In the genomic region with DNA sequence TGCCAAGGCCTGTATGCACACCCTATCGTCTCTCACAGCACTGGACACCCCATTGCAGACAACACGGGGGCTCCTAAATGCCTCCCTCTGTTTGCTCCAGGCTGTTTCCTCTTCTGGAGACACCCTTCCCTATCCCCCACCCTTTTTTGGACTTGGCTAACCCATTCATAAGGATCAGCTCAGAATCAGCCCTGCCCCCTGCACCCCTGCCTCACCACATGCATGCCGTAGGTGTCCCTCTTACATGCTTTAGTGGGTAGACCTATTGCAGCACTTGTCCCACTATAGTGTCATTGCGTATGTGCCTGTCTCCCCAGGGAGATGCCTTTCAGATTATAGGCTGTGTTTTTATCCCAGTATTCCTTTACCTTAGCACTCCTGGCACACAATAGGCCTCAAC, we compare ENCODE assay signal across 15 cellular contexts. TPM values are rescaled to one million over a fixed set of nuclear protein-coding genes. Genes with fewer than 3 reads are reported as not detected.
"Had no signal": no experiment of that assay in that cellular context is flagged by ENCODE, and none has a peak within 500 bp of the region (broad histone marks: within the 10 kb centered on the region; RNA-seq: fewer than 3 reads in every experiment).

No MANE protein-coding gene starts in this region.

- H3K27ac ChIP-seq: lower lobe of right lung, neutrophil had no signal

- H3K36me3 ChIP-seq: lower lobe of right lung, neutrophil had no signal

- H3K27me3 ChIP-seq: neutrophil had no signal

- H3K4me3 ChIP-seq: lower lobe of right lung had no signal

- FAIRE-seq: TTC549 had no signal

- ATAC-seq: lower lobe of right lung; stimulated activated naive B cell treated with anti-CD40 and anti-IgM and Interleukin-4, amounts not matched to agents 10 μg/mL and 1 μg/mL and 100 μg/mL, for 72 hours had no signal

- DNase-seq: activated B cell treated with CpG ODN at 0.5 μM for 24 hours; activated CD4-positive, alpha-beta T cell treated with anti-CD3 and anti-CD28 coated beads, Interleukin-2, amount 10 ng/mL, durations not matched to agents 7 days and 5 days; activated CD8-positive, alpha-beta memory T cell treated with anti-CD3 and anti-CD28 coated beads for 24 hours; activated naive CD4-positive, alpha-beta T cell treated with Interleukin-2 at 50 U/mL for 16 hours; caudate nucleus; cortex of kidney; effector CD8-positive, alpha-beta T cell; lower lobe of right lung; stimulated activated naive B cell treated with anti-CD40 and anti-IgM and Interleukin-4, amounts not matched to agents 10 μg/mL and 1 μg/mL and 100 μg/mL, for 72 hours; T-helper 2 cell had no signal

- H3K9me3 ChIP-seq: lower lobe of right lung, neutrophil had no signal

RNA-seq across cellular contexts. Expression of a gene that starts 30.9 kb away (rescaled TPM):
- total RNA-seq: activated B cell treated with CpG ODN at 0.5 μM for 24 hours; activated CD4-positive, alpha-beta T cell treated with anti-CD3 and anti-CD28 coated beads, Interleukin-2, amount 10 ng/mL, durations not matched to agents 7 days and 5 days; lower lobe of right lung; mesothelial cell of epicardium; temporal lobe had no signal
- polyA plus RNA-seq: adipose tissue had no signal

RNA-seq across cellular contexts. Expression of a gene that starts 49.2 kb away (rescaled TPM):
- total RNA-seq: activated B cell treated with CpG ODN at 0.5 μM for 24 hours; activated CD4-positive, alpha-beta T cell treated with anti-CD3 and anti-CD28 coated beads, Interleukin-2, amount 10 ng/mL, durations not matched to agents 7 days and 5 days had no signal
